7 cellular contexts compared by ENCODE assay signal in the genomic region with DNA sequence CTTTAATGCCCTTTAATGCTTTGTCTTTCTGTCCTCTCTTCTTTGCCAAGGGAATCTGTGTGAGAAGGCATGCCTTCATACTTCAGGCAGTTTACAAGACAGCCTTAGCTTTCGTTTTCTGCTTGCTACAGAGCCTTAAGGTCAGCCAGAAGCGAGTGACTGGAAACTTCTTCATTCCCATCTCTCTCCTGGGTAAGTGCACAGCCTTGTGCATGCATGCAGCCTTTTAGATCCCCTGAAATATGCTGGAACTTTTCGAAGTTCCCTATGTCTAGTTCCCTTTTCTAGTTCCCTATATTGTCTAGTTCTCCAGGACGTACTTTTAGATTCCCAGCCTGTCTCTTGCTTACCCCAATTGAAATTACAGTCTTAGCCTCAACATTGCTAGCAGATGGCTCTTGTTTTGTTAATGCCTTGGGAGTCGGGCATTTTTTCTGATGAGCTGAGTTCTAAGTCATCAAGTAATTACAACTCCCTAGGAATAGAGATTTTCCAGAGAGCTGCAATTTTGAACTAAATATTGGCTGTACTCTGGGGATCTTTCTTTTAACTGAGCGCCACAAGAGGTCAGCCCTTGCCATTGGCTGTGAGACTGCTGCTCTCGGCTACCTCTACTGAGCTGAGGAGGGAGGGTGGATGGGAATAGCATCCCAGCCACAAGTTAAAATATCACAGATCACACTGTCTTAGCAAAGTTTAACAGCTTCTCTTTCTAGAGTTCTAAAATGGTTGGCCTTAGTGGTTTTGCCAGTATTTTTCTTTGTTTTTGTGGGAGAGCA. TPM values are rescaled to one million over a fixed set of nuclear protein-coding genes. Genes with fewer than 3 reads are reported as not detected.
DNase-seq lines count a peak whose midpoint lies in the region; ATAC-seq and TF ChIP-seq lines count a peak whose summit lies in the region.

No MANE protein-coding gene starts in this region.

- peak overlapping the region; percentile 24 to 28 for H3K4me3 ChIP-seq in prostate gland

- no peaks in the 10 kb centered on the region for H3K36me3 Mint-ChIP-seq in activated CD8-positive, alpha-beta T cell treated with anti-CD3 and anti-CD28 coated beads, Interleukin-2, amount 10 ng/mL, durations not matched to agents 7 days and 5 days (ENCODE audit: low read depth)

- no peaks in the 10 kb centered on the region for H3K27me3 ChIP-seq in prostate gland (replicated peaks; ENCODE audit: insufficient read depth)

- peak overlapping the region; percentile 61 for H3K27ac Mint-ChIP-seq in activated CD8-positive, alpha-beta T cell treated with anti-CD3 and anti-CD28 coated beads, Interleukin-2, amount 10 ng/mL, durations not matched to agents 7 days and 5 days

- 11% methylated on average over 7 of the region's 7 CpGs for WGBS in prostate gland

- peak overlapping the region; percentile 78 for H3K4me3 Mint-ChIP-seq in activated CD8-positive, alpha-beta T cell treated with anti-CD3 and anti-CD28 coated beads, Interleukin-2, amount 10 ng/mL, durations not matched to agents 7 days and 5 days

- no peaks in the 10 kb centered on the region for H3K9me3 ChIP-seq in prostate gland

- DNase-seq in GM10248 (ENCODE audit: extremely low spot score) (peak; percentile 29), HK-2 (ENCODE audit: unreplicated experiment) (peak; percentile 58), Right ventricle myocardium superior (no peak), prostate gland (ENCODE audit: low spot score) (peak; percentile 45), NCI-H1092 treated with DMSO at 0.1 percent for 48 hours (lab: John Stamatoyannopoulos, UW) (no peak)
- peak; percentile 22 for DNase-seq in activated CD8-positive, alpha-beta T cell treated with anti-CD3 and anti-CD28 coated beads, Interleukin-2, amount 10 ng/mL, durations not matched to agents 7 days and 5 days

- no peaks in the 10 kb centered on the region for H3K36me3 ChIP-seq in prostate gland

- no peaks in the 10 kb centered on the region for H3K4me1 ChIP-seq in prostate gland (replicated peaks)

- no peak for TF ChIP-seq POLR2A in prostate gland (IDR thresholded peaks at IDR 0.05)

- H3K27me3 Mint-ChIP-seq in activated CD8-positive, alpha-beta T cell treated with anti-CD3 and anti-CD28 coated beads, Interleukin-2, amount 10 ng/mL, durations not matched to agents 7 days and 5 days (ENCODE audit: low read depth), result peaks cover 13% of the 10 kb centered on the region

- POLR2A ChIA-PET in GM10248 (lab: Yijun Ruan, JAX), result no interaction called here
- POLR2A ChIA-PET in activated CD8-positive, alpha-beta T cell treated with anti-CD3 and anti-CD28 coated beads, Interleukin-2, amount 10 ng/mL, durations not matched to agents 7 days and 5 days (lab: Charles Lee), result interaction anchor here (0.7 kb wide), 1 partner anchor 9 kb away, joined by 3 read pairs; no protein-coding TSS in a partner anchor

- peak overlapping the region; percentile 58 to 72 for H3K27ac ChIP-seq in prostate gland

- CTCF ChIA-PET in GM10248 (lab: Yijun Ruan, JAX), result interaction anchor here (0.6 to 10.8 kb wide), 6 partner anchors 8 to 63 kb away, joined by 3 to 69 read pairs (median 10); partner anchors contain the start of gene PPM1D
- CTCF ChIA-PET in activated CD8-positive, alpha-beta T cell treated with anti-CD3 and anti-CD28 coated beads, Interleukin-2, amount 10 ng/mL, durations not matched to agents 7 days and 5 days (lab: Charles Lee), result interaction anchor here (0.6 to 1.8 kb wide), 6 partner anchors 9 to 156 kb away, joined by 3 to 7 read pairs (median 3); no protein-coding TSS in a partner anchor

- TF ChIP-seq CTCF in GM10248 (IDR thresholded peaks at IDR 0.05; ENCODE audit: control extremely low read depth, extremely low read depth, low read depth, missing control alignments) (peak; percentile 38), prostate gland (IDR thresholded peaks at IDR 0.05) (peak in 3 of 4 experiments; percentile 17 to 42 (median 37))

- no peaks in the 10 kb centered on the region for H3K9me3 Mint-ChIP-seq in activated CD8-positive, alpha-beta T cell treated with anti-CD3 and anti-CD28 coated beads, Interleukin-2, amount 10 ng/mL, durations not matched to agents 7 days and 5 days (ENCODE audit: insufficient read depth)

- peaks cover 9% of the 10 kb centered on the region for H3K4me1 Mint-ChIP-seq in activated CD8-positive, alpha-beta T cell treated with anti-CD3 and anti-CD28 coated beads, Interleukin-2, amount 10 ng/mL, durations not matched to agents 7 days and 5 days (ENCODE audit: low read depth)

- intact Hi-C loops in Right ventricle myocardium superior (cut with DNase I) (loop anchor here (2.0 kb wide), 1 partner anchor 63 kb away; no protein-coding TSS in a partner anchor), prostate gland (cut with DNase I) (loop anchor here (2.0 kb wide), 1 partner anchor 23 kb away; the partner anchor contains the start of gene PPM1D)

- ATAC-seq in activated CD8-positive, alpha-beta T cell treated with anti-CD3 and anti-CD28 coated beads, Interleukin-2, amount 10 ng/mL, durations not matched to agents 7 days and 5 days, result peak; percentile 67
- peak; percentile 90 for ATAC-seq in Right ventricle myocardium superior (ENCODE audit: poor library complexity)
- ATAC-seq in GM18907 (IDR thresholded peaks at IDR 0.05; ENCODE audit: unreplicated experiment), result no peak

RNA-seq across cellular contexts. Expression of gene PPM1D, which starts 22.7 kb away (rescaled TPM):
- 10 to 100 TPM; 20.4 to 21.2 TPM for total RNA-seq in activated CD8-positive, alpha-beta T cell treated with anti-CD3 and anti-CD28 coated beads, Interleukin-2, amount 10 ng/mL, durations not matched to agents 7 days and 5 days
- total RNA-seq in Right ventricle myocardium superior, result 7.8 TPM
- 10 to 100 TPM; 10.4 to 18.9 TPM for total RNA-seq in prostate gland

RNA-seq across cellular contexts. Expression of gene APPBP2, which starts 51.3 kb away (rescaled TPM):
- total RNA-seq in activated CD8-positive, alpha-beta T cell treated with anti-CD3 and anti-CD28 coated beads, Interleukin-2, amount 10 ng/mL, durations not matched to agents 7 days and 5 days, result 10 to 100 TPM; 25.9 to 27.2 TPM
- total RNA-seq in Right ventricle myocardium superior, result 18.3 TPM
- total RNA-seq in prostate gland, result 10 to 100 TPM; 35.7 to 50.0 TPM

Comparison
In these comparisons a context has a peak if more than half of its experiments do, and no peak if none do; other contexts are left out.
1. DNase-seq: peak in GM10248 (single experiment), HK-2 (single experiment), activated CD8-positive, alpha-beta T cell treated with anti-CD3 and anti-CD28 coated beads, Interleukin-2, amount 10 ng/mL, durations not matched to agents 7 days and 5 days (single experiment) and prostate gland (single experiment); none in Right ventricle myocardium superior (single experiment) and NCI-H1092 treated with DMSO at 0.1 percent for 48 hours (single experiment).